Comparison of ENCODE assay signal across 19 cellular contexts in genomic region chr3:150773616-150774192, GRCh38.
"Had no signal": no experiment of that assay in that cellular context is flagged by ENCODE, and none has a peak within 500 bp of the region (broad histone marks: within the 10 kb centered on the region; RNA-seq: fewer than 3 reads in every experiment).

No MANE protein-coding gene starts in this region.

- H3K4me3 Mint-ChIP-seq: activated CD4-positive, alpha-beta T cell treated with anti-CD3 and anti-CD28 coated beads, Interleukin-2, amount 10 ng/mL, durations not matched to agents 24 days and 14 days; activated CD8-positive, alpha-beta T cell treated with anti-CD3 and anti-CD28 coated beads, Interleukin-2, amount 10 ng/mL, durations not matched to agents 7 days and 5 days; mesothelial cell of epicardium; natural killer cell treated with Interleukin-12 subunit alpha and Interleukin-12 subunit beta and Interleukin-15 and Interleukin-18, amount 100 ng/mL, for 72 hours had no signal

- H3K27me3 Mint-ChIP-seq: activated CD4-positive, alpha-beta T cell treated with anti-CD3 and anti-CD28 coated beads, Interleukin-2, amount 10 ng/mL, durations not matched to agents 24 days and 14 days had no signal

- H3K36me3 ChIP-seq: ascending aorta, tibial artery had no signal

- H3K9me3 ChIP-seq: ascending aorta, tibial artery had no signal

- FAIRE-seq: urothelium cell line had no signal

- ATAC-seq: activated CD8-positive, alpha-beta T cell treated with anti-CD3 and anti-CD28 coated beads, Interleukin-2, amount 10 ng/mL, durations not matched to agents 7 days and 5 days; esophagus mucosa; natural killer cell treated with Interleukin-12 subunit alpha and Interleukin-12 subunit beta and Interleukin-15 and Interleukin-18, amount 100 ng/mL, for 72 hours had no signal

- H3K27ac ChIP-seq: ascending aorta, parathyroid adenoma, tibial artery had no signal

- H3K4me1 ChIP-seq: ascending aorta, parathyroid adenoma, tibial artery had no signal

- DNase-seq: activated CD4-positive, alpha-beta T cell treated with anti-CD3 and anti-CD28 coated beads, Interleukin-2, amount 10 ng/mL, durations not matched to agents 24 days and 14 days; activated CD8-positive, alpha-beta T cell treated with anti-CD3 and anti-CD28 coated beads, Interleukin-2, amount 10 ng/mL, durations not matched to agents 7 days and 5 days; activated effector memory CD4-positive, alpha-beta T cell treated with Interleukin-2 at 50 U/mL for 16 hours; activated naive CD4-positive, alpha-beta T cell treated with anti-CD3 and anti-CD28 coated beads, Interleukin-2, amount 50 U/mL, for 16 hours; activated T-cell treated with anti-CD3 and anti-CD28 coated beads, Interleukin-2, amount 50 U/mL, for 48 hours; cerebellar nuclear complex; cortex of kidney; stimulated activated naive CD4-positive, alpha-beta T cell; substantia nigra; T-helper 1 cell; T-helper 9 cell; tibial artery had no signal

- H3K36me3 Mint-ChIP-seq: mesothelial cell of epicardium; natural killer cell treated with Interleukin-12 subunit alpha and Interleukin-12 subunit beta and Interleukin-15 and Interleukin-18, amount 100 ng/mL, for 72 hours had no signal

- H3K4me3 ChIP-seq: ascending aorta, lung, tibial artery had no signal

- H3K4me1 Mint-ChIP-seq: activated CD4-positive, alpha-beta T cell treated with anti-CD3 and anti-CD28 coated beads, Interleukin-2, amount 10 ng/mL, durations not matched to agents 24 days and 14 days had no signal

- H3K9me3 Mint-ChIP-seq: activated CD4-positive, alpha-beta T cell treated with anti-CD3 and anti-CD28 coated beads, Interleukin-2, amount 10 ng/mL, durations not matched to agents 24 days and 14 days; mesothelial cell of epicardium; natural killer cell treated with Interleukin-12 subunit alpha and Interleukin-12 subunit beta and Interleukin-15 and Interleukin-18, amount 100 ng/mL, for 72 hours had no signal

- H3K27ac Mint-ChIP-seq: activated CD4-positive, alpha-beta T cell treated with anti-CD3 and anti-CD28 coated beads, Interleukin-2, amount 10 ng/mL, durations not matched to agents 24 days and 14 days; activated CD8-positive, alpha-beta T cell treated with anti-CD3 and anti-CD28 coated beads, Interleukin-2, amount 10 ng/mL, durations not matched to agents 7 days and 5 days; mesothelial cell of epicardium; natural killer cell treated with Interleukin-12 subunit alpha and Interleukin-12 subunit beta and Interleukin-15 and Interleukin-18, amount 100 ng/mL, for 72 hours had no signal

- H3K9ac ChIP-seq: parathyroid adenoma had no signal
